ENCODE assay signal across 16 cellular contexts in the genomic region with DNA sequence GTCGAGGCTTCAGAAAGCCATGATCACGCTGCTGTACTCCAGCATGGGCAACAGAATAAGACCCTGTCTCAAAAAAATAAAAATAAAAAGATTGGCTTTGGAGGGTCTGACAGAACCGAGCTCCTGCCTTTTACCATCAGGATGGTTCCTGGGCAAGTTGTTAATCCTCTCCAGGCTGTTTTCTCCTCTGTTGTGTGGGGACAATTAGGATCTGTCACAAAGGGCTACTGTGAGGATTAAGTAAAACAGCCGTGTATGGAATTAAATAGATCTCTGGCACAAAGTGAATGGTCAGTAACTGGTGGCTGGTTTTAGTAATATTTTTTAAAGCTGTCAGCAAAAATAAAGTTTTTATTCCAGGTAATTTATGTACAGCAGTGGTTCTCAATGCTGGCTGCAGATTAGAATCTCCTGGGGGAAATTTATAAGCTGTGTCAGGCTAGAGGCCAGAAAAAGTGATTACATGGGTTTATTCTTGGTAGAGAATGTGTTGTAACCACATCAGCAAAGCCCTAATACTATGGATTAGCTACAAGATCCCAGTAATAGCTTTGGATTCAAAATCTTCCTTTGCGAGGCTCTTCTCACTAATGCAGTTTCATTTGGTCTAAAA. TPM values are rescaled to one million over a fixed set of nuclear protein-coding genes. Genes with fewer than 3 reads are reported as not detected.
DNase-seq lines count a peak whose midpoint lies in the region; ATAC-seq, FAIRE-seq and TF ChIP-seq lines count a peak whose summit lies in the region.
"Had no signal": no experiment of that assay in that cellular context is flagged by ENCODE, and none has a peak within 500 bp of the region (broad histone marks: within the 10 kb centered on the region; RNA-seq: fewer than 3 reads in every experiment).

No MANE protein-coding gene starts in this region.

- H3K4me1 Mint-ChIP-seq in astrocyte (ENCODE audit: low read depth, unreplicated experiment), result peaks cover 17% of the 10 kb centered on the region

- no peak overlapping the region for H3K9ac ChIP-seq in astrocyte (ENCODE audit: low read length)
- H3K9ac ChIP-seq in smooth muscle cell (ENCODE audit: low read depth), result no peak overlapping the region

- H3K79me2 ChIP-seq in astrocyte (ENCODE audit: insufficient read depth, low read length) (no peaks in the 10 kb centered on the region), smooth muscle cell (ENCODE audit: low read depth) (no peaks in the 10 kb centered on the region)

- H3K36me3 Mint-ChIP-seq in astrocyte (ENCODE audit: low read depth, unreplicated experiment), result no peaks in the 10 kb centered on the region
- H3K36me3 Mint-ChIP-seq: naive B cell had no signal

- H3K27ac ChIP-seq in heart left ventricle (peak overlapping the region in 8 of 12 donors; percentile 7 to 84 (median 32)), astrocyte (ENCODE audit: low read depth, low read length) (no peak overlapping the region), smooth muscle cell (ENCODE audit: low read depth) (peak overlapping the region; percentile 80)
- H3K27ac ChIP-seq: stomach had no signal

- no peaks in the 10 kb centered on the region for H3K9me3 ChIP-seq in heart left ventricle
- no peaks in the 10 kb centered on the region for H3K9me3 ChIP-seq in astrocyte (ENCODE audit: insufficient read depth, low read depth, low read length)
- no peaks in the 10 kb centered on the region for H3K9me3 ChIP-seq in smooth muscle cell (replicated peaks; ENCODE audit: low read depth)
- H3K9me3 ChIP-seq: stomach had no signal

- TF ChIP-seq POLR2A in heart left ventricle (IDR thresholded peaks at IDR 0.05), result no peak

- ATAC-seq in heart left ventricle, result no peak
- no peak for ATAC-seq in left cardiac atrium
- no peak for ATAC-seq in HG02938 (IDR thresholded peaks at IDR 0.05; ENCODE audit: unreplicated experiment)
- no peak for ATAC-seq in GM19463 (IDR thresholded peaks at IDR 0.05; ENCODE audit: unreplicated experiment)

- DNase-seq in heart left ventricle (no peak), left cardiac atrium (no peak), astrocyte (ENCODE audit: low read depth) (peak; percentile 10), medulla oblongata (ENCODE audit: extremely low spot score) (peak; percentile 85), smooth muscle cell (lab: John Stamatoyannopoulos, UW; ENCODE audit: unreplicated experiment) (no peak)
- no peak for DNase-seq in activated CD8-positive, alpha-beta memory T cell treated with anti-CD3 and anti-CD28 coated beads for 24 hours
- DNase-seq: amniotic stem cell, DMS79 treated with DMSO at 0.1 percent for 48 hours, naive B cell, NCI-H1417, stomach had no signal

- no peaks in the 10 kb centered on the region for H3K36me3 ChIP-seq in heart left ventricle
- no peaks in the 10 kb centered on the region for H3K36me3 ChIP-seq in astrocyte (ENCODE audit: insufficient read depth, low read length)
- no peaks in the 10 kb centered on the region for H3K36me3 ChIP-seq in smooth muscle cell (ENCODE audit: low read depth)

- H3K27ac Mint-ChIP-seq in astrocyte (ENCODE audit: unreplicated experiment), result peak overlapping the region; percentile 56
- H3K27ac Mint-ChIP-seq: activated T-helper 2 cell treated with anti-CD3 and anti-CD28 coated beads, Interferon-gamma antibody, Interleukin-2, Interleukin-4, amounts not matched to agents 10 μg/mL and 5 μg/mL and 100 μg/mL, durations not matched to agents 14 hours and 24 hours and 36 hours; T-helper 1 cell treated with Interleukin-12 subunit alpha and Interleukin-12 subunit beta and Interleukin-4 antibody, amounts not matched to agents 30 μg/mL and 1 μg/mL, for 36 hours had no signal

- H3K9me3 Mint-ChIP-seq in astrocyte (ENCODE audit: unreplicated experiment), result no peaks in the 10 kb centered on the region
- H3K9me3 Mint-ChIP-seq: activated T-helper 2 cell treated with anti-CD3 and anti-CD28 coated beads, Interferon-gamma antibody, Interleukin-2, Interleukin-4, amounts not matched to agents 10 μg/mL and 5 μg/mL and 100 μg/mL, durations not matched to agents 14 hours and 24 hours and 36 hours; naive B cell; T-helper 1 cell treated with Interleukin-12 subunit alpha and Interleukin-12 subunit beta and Interleukin-4 antibody, amounts not matched to agents 30 μg/mL and 1 μg/mL, for 36 hours had no signal

- intact Hi-C loops in heart left ventricle (cut with DNase I) (loop anchor here in 1 of 10 donors (5.0 kb wide), 1 partner anchor 50 kb away; no protein-coding TSS in a partner anchor), left cardiac atrium (cut with DNase I) (no loop called here)

- H2AFZ ChIP-seq in astrocyte (ENCODE audit: low read depth, low read length), result no peak overlapping the region
- no peak overlapping the region for H2AFZ ChIP-seq in smooth muscle cell (ENCODE audit: low read depth)

- H3K4me2 ChIP-seq in astrocyte (ENCODE audit: low read length), result no peak overlapping the region
- H3K4me2 ChIP-seq in smooth muscle cell, result peak overlapping the region; percentile 68

- 80 to 85% (median 83%) methylated on average over 5 of the region's 5 CpGs for WGBS in heart left ventricle, 4 donors
- 45% methylated on average over 5 of the region's 5 CpGs for WGBS in smooth muscle cell (ENCODE audit: low lambda C conversion rate)

- no peak for TF ChIP-seq CTCF in heart left ventricle (IDR thresholded peaks at IDR 0.05)
- TF ChIP-seq CTCF in astrocyte (IDR thresholded peaks at IDR 0.05; ENCODE audit: insufficient read depth, low read depth, low read length), result no peak
- TF ChIP-seq CTCF in smooth muscle cell (IDR thresholded peaks at IDR 0.05; ENCODE audit: borderline replicate concordance, insufficient read depth, poor library complexity, severe bottlenecking), result no peak

- H4K20me1 ChIP-seq in astrocyte (ENCODE audit: insufficient read depth, low read length) (no peaks in the 10 kb centered on the region), smooth muscle cell (ENCODE audit: low read depth) (no peaks in the 10 kb centered on the region)

- H3K4me3 ChIP-seq in heart left ventricle, result no peak overlapping the region
- H3K4me3 ChIP-seq in astrocyte (ENCODE audit: insufficient read depth, low read depth, low read length), result no peak overlapping the region
- H3K4me3 ChIP-seq in smooth muscle cell, result no peak overlapping the region
- H3K4me3 ChIP-seq: stomach had no signal

- no peaks in the 10 kb centered on the region for H3K27me3 ChIP-seq in heart left ventricle
- H3K27me3 ChIP-seq in astrocyte (ENCODE audit: insufficient read depth, low read length), result no peaks in the 10 kb centered on the region
- no peaks in the 10 kb centered on the region for H3K27me3 ChIP-seq in smooth muscle cell (ENCODE audit: low read depth)
- H3K27me3 ChIP-seq: stomach had no signal

- peaks cover 0 to 33% (median 10%) of the 10 kb centered on the region in 12 donors for H3K4me1 ChIP-seq in heart left ventricle
- peaks cover 7% of the 10 kb centered on the region for H3K4me1 ChIP-seq in astrocyte (ENCODE audit: insufficient read depth, low read length)
- H3K4me1 ChIP-seq in smooth muscle cell (ENCODE audit: low read depth), result peaks cover 23% of the 10 kb centered on the region

- H3F3A ChIP-seq in smooth muscle cell (ENCODE audit: low read depth), result peaks cover 18% of the 10 kb centered on the region

- FAIRE-seq in astrocyte (lab: Jason Lieb, UNC), result no peak
- FAIRE-seq: H54 had no signal

- no peak overlapping the region for H3K4me3 Mint-ChIP-seq in astrocyte (ENCODE audit: unreplicated experiment)
- H3K4me3 Mint-ChIP-seq: naive B cell; T-helper 1 cell treated with Interleukin-12 subunit alpha and Interleukin-12 subunit beta and Interleukin-4 antibody, amounts not matched to agents 30 μg/mL and 1 μg/mL, for 36 hours had no signal

- H3K27me3 Mint-ChIP-seq in astrocyte (ENCODE audit: low read depth, unreplicated experiment), result no peaks in the 10 kb centered on the region
- H3K27me3 Mint-ChIP-seq: naive B cell had no signal

RNA-seq across cellular contexts. Expression of a gene that starts 47.2 kb away (rescaled TPM):
- total RNA-seq in heart left ventricle (100 to 1,000 TPM in 1 of 9 donors, 10 to 100 TPM in 8; 54.7 to 104 (median 77.9) TPM), left cardiac atrium (10 to 100 TPM; 58.1 to 66.3 TPM), astrocyte (9.3 TPM in 2 replicates), smooth muscle cell (7.8 and 15.6 TPM in 2 replicates)
- polyA plus RNA-seq in heart left ventricle (10 to 100 TPM; 43.0 to 97.5 TPM), smooth muscle cell (18.9 and 25.7 TPM in 2 replicates)
- total RNA-seq: activated T-helper 2 cell treated with anti-CD3 and anti-CD28 coated beads, Interferon-gamma antibody, Interleukin-2, Interleukin-4, amounts not matched to agents 10 μg/mL and 5 μg/mL and 100 μg/mL, durations not matched to agents 14 hours and 24 hours and 36 hours had no signal

Comparison
In these comparisons a context has a peak if more than half of its experiments do, and no peak if none do; other contexts are left out.
1. DNase-seq: peak in astrocyte (single experiment) and medulla oblongata (single experiment); none in heart left ventricle (0 of 5), left cardiac atrium (single experiment), smooth muscle cell (single experiment) and activated CD8-positive, alpha-beta memory T cell treated with anti-CD3 and anti-CD28 coated beads for 24 hours (single experiment).